15 cellular contexts compared by ENCODE assay signal in genomic region chr6:149075616-149076354, GRCh38.
DNase-seq lines count a peak whose midpoint lies in the region; ATAC-seq, FAIRE-seq and TF ChIP-seq lines count a peak whose summit lies in the region.
"Had no signal": no experiment of that assay in that cellular context is flagged by ENCODE, and none has a peak within 500 bp of the region (broad histone marks: within the 10 kb centered on the region; RNA-seq: fewer than 3 reads in every experiment).

No MANE protein-coding gene starts in this region.

- 80% methylated on average over 6 of the region's 6 CpGs for WGBS in A549 (ENCODE audit: missing lambda C conversion rate)

- TF ChIP-seq CTCF in A549 (IDR thresholded peaks at IDR 0.05): no peak
- TF ChIP-seq CTCF in fibroblast of mammary gland (conservative IDR thresholded peaks at IDR 0.05; ENCODE audit: control insufficient read depth, insufficient read depth, low read depth, low read length): no peak

- peak overlapping the region; percentile 41 to 89 (median 76) for H3K27ac Mint-ChIP-seq in CD4-positive, alpha-beta memory T cell

- ATAC-seq in A549 (peak; percentile 43 to 75; a peak in 3 of 6 replicates), HG02623 (IDR thresholded peaks at IDR 0.05; ENCODE audit: unreplicated experiment) (no peak), HG03135 (IDR thresholded peaks at IDR 0.05; ENCODE audit: unreplicated experiment) (no peak)

- DNase-seq in A549 (ENCODE audit: low read depth in 1 of 2, low spot score in 1 of 2): no peak
- peak in 1 of 5 donors; percentile 27 for DNase-seq in CD4-positive, alpha-beta memory T cell
- peak; percentile 53 for DNase-seq in SK-N-MC (ENCODE audit: low read depth, low spot score)
- peak; percentile 32 for DNase-seq in fibroblast of mammary gland (ENCODE audit: low read depth)
- no peak for DNase-seq in NCI-H2227 treated with DMSO at 0.1 percent for 48 hours (lab: John Stamatoyannopoulos, UW)
- no peak for DNase-seq in SKM-1 treated with dmso at 0.1 percent for 144 hours (lab: John Stamatoyannopoulos, UW; ENCODE audit: unreplicated experiment)
- DNase-seq: activated CD8-positive, alpha-beta memory T cell treated with anti-CD3 and anti-CD28 coated beads, Interleukin-2, amount 50 U/mL, for 4 hours; dorsolateral prefrontal cortex; Kasumi-1; NCI-H524; small intestine; stimulated activated CD8-positive, alpha-beta memory T cell treated with anti-CD3 and anti-CD28 coated beads, Interleukin-4, amount 100 ng/mL, for 48 hours; SW 1271 had no signal

- TF ChIP-seq POLR2A in A549 (IDR thresholded peaks at IDR 0.05; ENCODE audit: low read length): no peak

- H3K4me1 ChIP-seq in A549: peaks cover 44% of the 10 kb centered on the region
- H3K4me1 ChIP-seq in CD4-positive, alpha-beta memory T cell (ENCODE audit: insufficient read depth, low read length): peaks cover 15% of the 10 kb centered on the region

- TF ChIP-seq RAD21 in A549 (conservative IDR thresholded peaks at IDR 0.05 in 1 of 2, IDR thresholded peaks at IDR 0.05 in 1 of 2): no peak

- CTCF ChIA-PET in A549 (lab: Yijun Ruan, JAX): interaction anchor here (0.7 to 1.8 kb wide), 6 partner anchors 11 to 356 kb away, joined by 3 to 6 read pairs (median 5); no protein-coding TSS in a partner anchor
- CTCF ChIA-PET in CD4-positive, alpha-beta memory T cell (lab: Charles Lee; ENCODE audit: partially characterized antibody): interaction anchor here (0.6 to 4.2 kb wide), 11 partner anchors 9 to 441 kb away, joined by 3 to 41 read pairs (median 5); no protein-coding TSS in a partner anchor

- no peak for TF ChIP-seq EP300 in A549 (IDR thresholded peaks at IDR 0.05)

- H3K4me3 ChIP-seq in A549: no peak overlapping the region
- no peak overlapping the region for H3K4me3 ChIP-seq in CD4-positive, alpha-beta memory T cell (ENCODE audit: low read length in 2 of 2)
- H3K4me3 ChIP-seq in SK-N-MC: no peak overlapping the region
- H3K4me3 ChIP-seq in fibroblast of mammary gland (ENCODE audit: control insufficient read depth, low read depth, low read length): no peak overlapping the region
- H3K4me3 ChIP-seq: dorsolateral prefrontal cortex had no signal

- H3K27me3 ChIP-seq in CD4-positive, alpha-beta memory T cell (ENCODE audit: insufficient read depth, low read length): no peaks in the 10 kb centered on the region
- H3K27me3 ChIP-seq: dorsolateral prefrontal cortex had no signal

- intact Hi-C loops in CD4-positive, alpha-beta memory T cell (cut with micrococcal nuclease): no loop called here

- POLR2A ChIA-PET in A549 (lab: Yijun Ruan, JAX): interaction anchor here (1.8 kb wide), 1 partner anchor 44 kb away, joined by 7 read pairs; no protein-coding TSS in a partner anchor
- POLR2A ChIA-PET in CD4-positive, alpha-beta memory T cell (lab: Charles Lee; ENCODE audit: partially characterized antibody): interaction anchor here (0.8 to 3.7 kb wide), 8 partner anchors 10 to 409 kb away, joined by 3 to 31 read pairs (median 4); partner anchors contain the start of gene ZC3H12D

- peak overlapping the region in 6 of 8 donors; percentile 19 to 49 (median 42) for H3K4me3 Mint-ChIP-seq in CD4-positive, alpha-beta memory T cell

- no peaks in the 10 kb centered on the region for H3K9me3 Mint-ChIP-seq in CD4-positive, alpha-beta memory T cell

- H3K36me3 ChIP-seq in CD4-positive, alpha-beta memory T cell (ENCODE audit: insufficient read depth, low read length): no peaks in the 10 kb centered on the region
- no peaks in the 10 kb centered on the region for H3K36me3 ChIP-seq in SK-N-MC (ENCODE audit: insufficient read depth, low read length)

- peaks cover 15 to 33% (median 25%) of the 10 kb centered on the region in 4 donors for H3K4me1 Mint-ChIP-seq in CD4-positive, alpha-beta memory T cell

- H3K9me3 ChIP-seq in A549 (no peaks in the 10 kb centered on the region), SK-N-MC (ENCODE audit: low read depth, low read length) (no peaks in the 10 kb centered on the region)
- H3K9me3 ChIP-seq in CD4-positive, alpha-beta memory T cell (ENCODE audit: control insufficient read depth in 1 of 2, low read length in 2 of 2): no peaks in the 10 kb centered on the region

- H3K4me2 ChIP-seq in A549: peak overlapping the region; percentile 54

- no peak overlapping the region for H3K9ac ChIP-seq in SK-N-MC (ENCODE audit: insufficient read length)

- no peak for FAIRE-seq in A549 (lab: Jason Lieb, UNC)

- H3K27ac ChIP-seq in A549 (peak overlapping the region; percentile 65 to 79; a peak in 5 of 6 replicates), SK-N-MC (peak overlapping the region; percentile 28; the same call in 1 of the 2 replicates)
- H3K27ac ChIP-seq in CD4-positive, alpha-beta memory T cell (ENCODE audit: low read depth, low read length): no peak overlapping the region
- H3K27ac ChIP-seq: dorsolateral prefrontal cortex had no signal

- H3K36me3 Mint-ChIP-seq in CD4-positive, alpha-beta memory T cell: peaks cover 19 to 21% of the 10 kb centered on the region in 2 donors

- no peaks in the 10 kb centered on the region for H3K27me3 Mint-ChIP-seq in CD4-positive, alpha-beta memory T cell

TF ChIP-seq in A549, 52 proteins besides CTCF, POLR2A, EP300 and RAD21:
- TF ChIP-seq HOXB5 (CRISPR knock-in tag; IDR thresholded peaks at IDR 0.05) (0 out of 2 replicates have a peak, but pooled peaks have one; percentile 34), JUNB (IDR thresholded peaks at IDR 0.05) (no peak)

Comparison
In these comparisons a context has a peak if more than half of its experiments do, and no peak if none do; other contexts are left out.
1. ATAC-seq: peak in A549 (2 of 2); none in HG02623 (single experiment) and HG03135 (single experiment).
2. DNase-seq: peak in SK-N-MC (single experiment) and fibroblast of mammary gland (single experiment); none in A549 (0 of 2), NCI-H2227 treated with DMSO at 0.1 percent for 48 hours (single experiment) and SKM-1 treated with dmso at 0.1 percent for 144 hours (single experiment).